21 cellular contexts compared by ENCODE assay signal in the genomic region with DNA sequence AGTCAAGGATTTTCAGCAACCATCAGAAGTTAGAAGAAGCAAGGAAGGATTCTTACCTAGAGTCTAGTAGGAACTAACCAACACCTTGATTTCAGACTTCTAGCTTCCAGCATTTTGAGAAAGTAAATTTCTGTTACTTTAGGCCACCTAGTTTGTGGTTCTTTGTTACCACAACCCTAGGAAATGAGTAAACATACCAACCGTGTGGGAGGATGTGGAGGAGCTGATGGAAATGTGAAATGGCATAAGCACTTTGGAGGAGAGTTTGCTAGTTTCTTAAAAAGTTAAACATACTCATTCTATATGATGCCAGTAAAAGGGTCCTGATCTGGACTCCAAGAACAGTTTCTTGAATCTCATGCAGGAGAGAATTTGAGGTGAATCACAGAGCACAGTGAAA.
"Had no signal": no experiment of that assay in that cellular context is flagged by ENCODE, and none has a peak within 500 bp of the region (broad histone marks: within the 10 kb centered on the region; RNA-seq: fewer than 3 reads in every experiment).

No MANE protein-coding gene starts in this region.

- DNase-seq: activated CD4-positive, alpha-beta T cell treated with anti-CD3 and anti-CD28 coated beads for 1 hour; activated CD4-positive, alpha-beta T cell treated with anti-CD3 and anti-CD28 coated beads, Interleukin-2, amount 50 U/mL, for 1 hour; activated CD8-positive, alpha-beta T cell treated with anti-CD3 and anti-CD28 coated beads for 36 hours; activated naive CD4-positive, alpha-beta T cell; activated T-cell treated with anti-CD3 and anti-CD28 coated beads, Interleukin-2, amount 50 U/mL, for 48 hours; aorta; caudate nucleus; endodermal cell; foreskin melanocyte; left ventricle myocardium superior; naive B cell; nephron progenitor cell; ovary; right lobe of liver; stimulated activated CD4-positive, alpha-beta T cell treated with anti-CD3 and anti-CD28 coated beads, Interleukin-2, amount 100 ng/mL, for 48 hours; stimulated activated naive CD4-positive, alpha-beta T cell treated with Interleukin-2 at 50 U/mL for 16 hours had no signal

- H3K36me3 Mint-ChIP-seq: activated naive CD8-positive, alpha-beta T cell; naive B cell had no signal

- H3K4me3 Mint-ChIP-seq: activated CD8-positive, alpha-beta T cell treated with anti-CD3 and anti-CD28 coated beads for 36 hours; activated naive CD8-positive, alpha-beta T cell; dendritic cell treated with granulocyte-macrophage colony-stimulating factor and Interleukin-4, amounts not matched to agents 40 ng/mL and 50 ng/mL, for 4 days; endodermal cell; naive B cell; nephron progenitor cell had no signal

- ATAC-seq: activated CD8-positive, alpha-beta T cell treated with anti-CD3 and anti-CD28 coated beads for 36 hours; left ventricle myocardium superior; right lobe of liver had no signal

- H3K4me3 ChIP-seq: esophagus muscularis mucosa, ovary, right lobe of liver, tibial nerve had no signal

- H3K4me1 Mint-ChIP-seq: naive B cell, nephron progenitor cell had no signal

- H3K27ac Mint-ChIP-seq: activated CD8-positive, alpha-beta T cell treated with anti-CD3 and anti-CD28 coated beads for 36 hours; activated naive CD8-positive, alpha-beta T cell; dendritic cell treated with granulocyte-macrophage colony-stimulating factor and Interleukin-4, amounts not matched to agents 40 ng/mL and 50 ng/mL, for 4 days; endodermal cell; naive B cell; nephron progenitor cell; progenitor cell of endocrine pancreas had no signal

- H3K27me3 Mint-ChIP-seq: activated CD8-positive, alpha-beta T cell treated with anti-CD3 and anti-CD28 coated beads for 36 hours; activated naive CD8-positive, alpha-beta T cell; dendritic cell treated with granulocyte-macrophage colony-stimulating factor and Interleukin-4, amounts not matched to agents 40 ng/mL and 50 ng/mL, for 4 days; naive B cell; progenitor cell of endocrine pancreas had no signal
